Comparison of ENCODE assay signal across 22 cellular contexts in the genomic region with DNA sequence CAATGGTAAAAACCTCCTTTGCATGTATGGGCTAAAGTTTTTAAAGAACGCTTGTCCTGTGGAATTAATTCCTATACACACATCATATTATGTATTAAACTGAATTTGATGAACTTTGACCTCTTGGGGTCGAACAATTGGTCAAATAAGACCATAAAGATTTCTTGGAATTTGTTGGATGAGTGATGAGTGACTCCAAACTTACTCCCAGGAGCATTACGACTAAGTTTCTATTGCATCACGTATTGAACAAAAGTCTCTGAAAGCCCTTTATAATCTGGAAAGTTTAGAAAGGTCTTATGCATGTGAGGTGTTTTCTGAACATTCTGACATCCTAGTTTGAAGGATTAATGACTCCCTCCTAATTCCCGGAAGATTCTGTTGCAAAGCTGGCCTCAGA.
DNase-seq lines count a peak whose midpoint lies in the region; ATAC-seq, FAIRE-seq and TF ChIP-seq lines count a peak whose summit lies in the region.
"Had no signal": no experiment of that assay in that cellular context is flagged by ENCODE, and none has a peak within 500 bp of the region (broad histone marks: within the 10 kb centered on the region; RNA-seq: fewer than 3 reads in every experiment).

No MANE protein-coding gene starts in this region.

- FAIRE-seq in astrocyte (lab: Jason Lieb, UNC) (peak; percentile 41), D721Med (lab: Jason Lieb, UNC) (no peak), GM12891 (lab: Jason Lieb, UNC) (no peak)
- FAIRE-seq: A549, GM12878, GM19239, H54, HTR-8/SVneo, K562 had no signal

- H3K9ac ChIP-seq in astrocyte (ENCODE audit: low read length): no peak overlapping the region
- H3K9ac ChIP-seq: BLaER1 had no signal

- no peak overlapping the region for H3K4me3 Mint-ChIP-seq in astrocyte (ENCODE audit: unreplicated experiment)
- H3K4me3 Mint-ChIP-seq: CD14-positive monocyte; CD4-positive, alpha-beta memory T cell; GM23338 had no signal

- ATAC-seq in GM21825 (IDR thresholded peaks at IDR 0.05; ENCODE audit: unreplicated experiment): no peak
- ATAC-seq: A549, GM12878, GM23338, K562 had no signal

- no peaks in the 10 kb centered on the region for H3K4me1 Mint-ChIP-seq in astrocyte (ENCODE audit: low read depth, unreplicated experiment)
- H3K4me1 Mint-ChIP-seq: CD4-positive, alpha-beta memory T cell; GM23338 had no signal

- H3K9me3 Mint-ChIP-seq in astrocyte (ENCODE audit: unreplicated experiment): no peaks in the 10 kb centered on the region
- H3K9me3 Mint-ChIP-seq: GM23338 had no signal

- DNase-seq in astrocyte (ENCODE audit: low read depth) (no peak), fibroblast of peridontal ligament (ENCODE audit: extremely low read depth) (peak; percentile 48), stromal cell of bone marrow (ENCODE audit: low read depth) (peak; percentile 51), D721Med (ENCODE audit: insufficient read length, low spot score) (no peak), GM12891 (ENCODE audit: insufficient read length, low spot score) (no peak)
- DNase-seq: CD4-positive, alpha-beta memory T cell; DMS79 treated with DMSO at 0.1 percent for 48 hours; HCEC 1CT; IMR-90 had no signal

- TF ChIP-seq POLR2A in GM12891 (IDR thresholded peaks at IDR 0.05; ENCODE audit: low read depth, low read length): no peak

- H3K36me3 ChIP-seq in ACC112 (ENCODE audit: insufficient read depth, low read length): no peaks in the 10 kb centered on the region
- no peaks in the 10 kb centered on the region for H3K36me3 ChIP-seq in astrocyte (ENCODE audit: insufficient read depth, low read length)
- H3K36me3 ChIP-seq: BLaER1 had no signal

- H3K4me3 ChIP-seq in ACC112 (ENCODE audit: low read depth, low read length): no peak overlapping the region
- H3K4me3 ChIP-seq in astrocyte (ENCODE audit: insufficient read depth, low read depth, low read length): no peak overlapping the region
- H3K4me3 ChIP-seq: A549, BLaER1, GM12878, GM23338, K562 had no signal

- peaks cover 26% of the 10 kb centered on the region for H3K4me1 ChIP-seq in ACC112 (ENCODE audit: control insufficient read depth, insufficient read depth, low read length, unreplicated experiment)
- H3K4me1 ChIP-seq in astrocyte (ENCODE audit: insufficient read depth, low read length): no peaks in the 10 kb centered on the region
- H3K4me1 ChIP-seq: A549 had no signal

- no peaks in the 10 kb centered on the region for H3K27me3 ChIP-seq in ACC112 (ENCODE audit: insufficient read depth, low read length)
- H3K27me3 ChIP-seq in astrocyte (ENCODE audit: insufficient read depth, low read length): no peaks in the 10 kb centered on the region
- H3K27me3 ChIP-seq: BLaER1 had no signal

- no peaks in the 10 kb centered on the region for H4K20me1 ChIP-seq in astrocyte (ENCODE audit: insufficient read depth, low read length)
- H4K20me1 ChIP-seq: BLaER1 had no signal

- H3K27ac ChIP-seq in ACC112 (ENCODE audit: low read depth, low read length) (peak overlapping the region; percentile 52), astrocyte (ENCODE audit: low read depth, low read length) (no peak overlapping the region)
- H3K27ac ChIP-seq: 22Rv1, A549, BLaER1, HL-60 had no signal

- no peaks in the 10 kb centered on the region for H3K9me3 ChIP-seq in astrocyte (ENCODE audit: insufficient read depth, low read depth, low read length)
- H3K9me3 ChIP-seq: A549, BLaER1 had no signal

- no peak overlapping the region for H3K27ac Mint-ChIP-seq in astrocyte (ENCODE audit: unreplicated experiment)
- H3K27ac Mint-ChIP-seq: CD14-positive monocyte; CD4-positive, alpha-beta memory T cell; GM23338 had no signal

- TF ChIP-seq CTCF in astrocyte (IDR thresholded peaks at IDR 0.05; ENCODE audit: insufficient read depth, low read depth, low read length) (no peak), D721Med (IDR thresholded peaks at IDR 0.05; ENCODE audit: insufficient read depth, missing control alignments) (no peak)

- no peak overlapping the region for H3K4me2 ChIP-seq in astrocyte (ENCODE audit: low read length)
- H3K4me2 ChIP-seq: A549, BLaER1, GM23338 had no signal

- H2AFZ ChIP-seq in ACC112 (ENCODE audit: low read length, unreplicated experiment) (no peak overlapping the region), astrocyte (ENCODE audit: low read depth, low read length) (no peak overlapping the region)
- H2AFZ ChIP-seq: GM23338 had no signal

- H3K27me3 Mint-ChIP-seq in astrocyte (ENCODE audit: low read depth, unreplicated experiment): no peaks in the 10 kb centered on the region
- H3K27me3 Mint-ChIP-seq: CD4-positive, alpha-beta memory T cell had no signal

- H3K36me3 Mint-ChIP-seq in astrocyte (ENCODE audit: low read depth, unreplicated experiment): no peaks in the 10 kb centered on the region
- H3K36me3 Mint-ChIP-seq: CD14-positive monocyte; CD4-positive, alpha-beta memory T cell had no signal

- H3K79me2 ChIP-seq in ACC112 (ENCODE audit: control insufficient read depth, insufficient read depth, low read length, unreplicated experiment) (no peaks in the 10 kb centered on the region), astrocyte (ENCODE audit: insufficient read depth, low read length) (no peaks in the 10 kb centered on the region)

TF ChIP-seq in GM12891, 5 proteins besides CTCF, POLR2A, EP300 and RAD21:
- TF ChIP-seq POLR2AphosphoS5 (IDR thresholded peaks at IDR 0.05; ENCODE audit: low read depth, low read length): no peak
- no peak for TF ChIP-seq PAX5 (IDR thresholded peaks at IDR 0.05; ENCODE audit: insufficient read depth, low read length, severe bottlenecking)
- TF ChIP-seq SPI1 (IDR thresholded peaks at IDR 0.05; ENCODE audit: low read depth, low read length): no peak
- no peak for TF ChIP-seq POU2F2 (IDR thresholded peaks at IDR 0.05; ENCODE audit: low read depth, low read length)
- TF ChIP-seq TAF1 (IDR thresholded peaks at IDR 0.05; ENCODE audit: low read depth, low read length): no peak
TF ChIP-seq in GM12891: peak in this region for 0.

Comparison
In these comparisons a context has a peak if more than half of its experiments do, and no peak if none do; other contexts are left out.
1. DNase-seq: peak in fibroblast of peridontal ligament (single experiment) and stromal cell of bone marrow (single experiment); none in astrocyte (single experiment), D721Med (single experiment) and GM12891 (single experiment).